Comparison of ENCODE assay signal across 1 cellular context in genomic region chr22:19728836-19729235, GRCh38.
TF ChIP-seq lines count a peak whose summit lies in the region.

No MANE protein-coding gene starts in this region.

TF ChIP-seq in K562, 482 proteins besides CTCF, POLR2A, EP300 and RAD21 (continued from another document):
- no peak for TF ChIP-seq MGA (IDR thresholded peaks at IDR 0.05)
- TF ChIP-seq POLR2G (IDR thresholded peaks at IDR 0.05; ENCODE audit: low read depth, low read length), result peak; percentile 8; the same call in 1 of the 2 replicates
- TF ChIP-seq SMARCA4 (IDR thresholded peaks at IDR 0.05), result no peak
- no peak for TF ChIP-seq NR3C1 (CRISPR knock-in tag; IDR thresholded peaks at IDR 0.05)
- TF ChIP-seq ZNF165 (CRISPR knock-in tag; IDR thresholded peaks at IDR 0.05; ENCODE audit: borderline replicate concordance), result 0 out of 2 replicates have a peak, but pooled peaks have one; percentile 3
- TF ChIP-seq NR4A1 (CRISPR knock-in tag; IDR thresholded peaks at IDR 0.05), result no peak
- no peak for TF ChIP-seq NR4A1 (tag; IDR thresholded peaks at IDR 0.05)
